ENCODE assay signal across 10 cellular contexts in genomic region chr7:4700577-4701235, GRCh38. TPM values are rescaled to one million over a fixed set of nuclear protein-coding genes. Genes with fewer than 3 reads are reported as not detected.
DNase-seq lines count a peak whose midpoint lies in the region; FAIRE-seq and TF ChIP-seq lines count a peak whose summit lies in the region.
"Had no signal": no experiment of that assay in that cellular context is flagged by ENCODE, and none has a peak within 500 bp of the region (broad histone marks: within the 10 kb centered on the region; RNA-seq: fewer than 3 reads in every experiment).

No MANE protein-coding gene starts in this region.

- H3K27me3 Mint-ChIP-seq in nephron progenitor cell (ENCODE audit: low read depth, poor library complexity), result peaks cover 4% of the 10 kb centered on the region

- H3K27ac ChIP-seq in PC-9 (no peak overlapping the region), MM.1S (ENCODE audit: low read length) (no peak overlapping the region)
- H3K27ac ChIP-seq: prostate gland had no signal

- BruUV-seq in PC-9 (replicated peaks; lab: Mats Ljungman, UMichigan), result no TSS peak

- H3K4me1 Mint-ChIP-seq in nephron progenitor cell, result peaks cover 48% of the 10 kb centered on the region

- H3K36me3 Mint-ChIP-seq in nephron progenitor cell (ENCODE audit: low read depth), result peaks cover 6% of the 10 kb centered on the region

- H3K9me2 ChIP-seq in PC-9 (ENCODE audit: insufficient read depth), result no peaks in the 10 kb centered on the region
- H3K9me2 ChIP-seq in MM.1S (replicated peaks; ENCODE audit: insufficient read depth, low read length), result no peaks in the 10 kb centered on the region

- POLR2A ChIA-PET in PC-9 (lab: Charles Lee; ENCODE audit: unreplicated experiment), result no interaction called here

- peak; percentile 33 for FAIRE-seq in HTR-8/SVneo (lab: Jason Lieb, UNC)
- FAIRE-seq: RCC 7860 had no signal

- H3F3A ChIP-seq in PC-9 (ENCODE audit: insufficient read depth, low read depth) (no peaks in the 10 kb centered on the region), MM.1S (ENCODE audit: insufficient read depth, low read length) (no peaks in the 10 kb centered on the region)

- H3K9ac ChIP-seq in MM.1S (ENCODE audit: low read length), result no peak overlapping the region

- no peaks in the 10 kb centered on the region for H3K9me3 ChIP-seq in PC-9 (ENCODE audit: insufficient read depth, low read depth)
- H3K9me3 ChIP-seq in MM.1S (replicated peaks; ENCODE audit: insufficient read depth, low read length), result no peaks in the 10 kb centered on the region
- H3K9me3 ChIP-seq: prostate gland had no signal

- intact Hi-C loops in PC-9 (cut with micrococcal nuclease; ENCODE audit: unreplicated experiment), result no loop called here

- no peak for TF ChIP-seq CTCF in nephron progenitor cell (IDR thresholded peaks at IDR 0.05)
- TF ChIP-seq CTCF in PC-9 (conservative IDR thresholded peaks at IDR 0.05), result no peak
- TF ChIP-seq CTCF in MM.1S (IDR thresholded peaks at IDR 0.05; ENCODE audit: low read length), result no peak

- H3K4me2 ChIP-seq in PC-9 (no peak overlapping the region), MM.1S (ENCODE audit: low read depth, low read length) (no peak overlapping the region)

- no peak overlapping the region for H3K4me3 Mint-ChIP-seq in nephron progenitor cell

- H3K9me3 Mint-ChIP-seq in nephron progenitor cell, result no peaks in the 10 kb centered on the region

- H2AFZ ChIP-seq in PC-9 (no peak overlapping the region), MM.1S (ENCODE audit: low read length) (no peak overlapping the region)

- H3K4me3 ChIP-seq in PC-9 (no peak overlapping the region), MM.1S (ENCODE audit: low read length) (no peak overlapping the region)
- H3K4me3 ChIP-seq: prostate gland had no signal

- no peaks in the 10 kb centered on the region for H3K36me3 ChIP-seq in PC-9 (ENCODE audit: low read depth)
- no peaks in the 10 kb centered on the region for H3K36me3 ChIP-seq in MM.1S (replicated peaks; ENCODE audit: insufficient read depth, low read length)
- H3K36me3 ChIP-seq: prostate gland had no signal

- H3K27ac Mint-ChIP-seq in nephron progenitor cell, result peak overlapping the region; percentile 57

- peaks cover 97% of the 10 kb centered on the region for H3K79me2 ChIP-seq in PC-9 (ENCODE audit: low read depth)
- H3K79me2 ChIP-seq in MM.1S (ENCODE audit: low read length), result peaks cover 88% of the 10 kb centered on the region

- H3K27me3 ChIP-seq in PC-9 (ENCODE audit: insufficient read depth, low read depth) (no peaks in the 10 kb centered on the region), MM.1S (replicated peaks; ENCODE audit: insufficient read depth, low read length) (no peaks in the 10 kb centered on the region)

- CTCF ChIA-PET in PC-9 (lab: Charles Lee), result no interaction called here

- H4K20me1 ChIP-seq in PC-9 (ENCODE audit: insufficient read depth) (peaks cover 96% of the 10 kb centered on the region), MM.1S (ENCODE audit: insufficient read depth, low read length) (no peaks in the 10 kb centered on the region)

- peak; percentile 75 for DNase-seq in Ammon's horn (ENCODE audit: low spot score)
- DNase-seq in HTR-8/SVneo (ENCODE audit: insufficient read length, low spot score), result no peak
- DNase-seq in ecto neural progenitor cell (ENCODE audit: low spot score), result peak; percentile 59
- DNase-seq in nephron progenitor cell, result no peak
- DNase-seq in PC-9, result no peak
- no peak for DNase-seq in MM.1S
- DNase-seq in OCI-M2 (lab: John Stamatoyannopoulos, UW; ENCODE audit: unreplicated experiment), result no peak
- DNase-seq in activated CD4-positive, CD25-positive, alpha-beta regulatory T cell (lab: John Stamatoyannopoulos, UW), result no peak

- H3K4me1 ChIP-seq in PC-9 (replicated peaks; ENCODE audit: insufficient read depth) (no peaks in the 10 kb centered on the region), MM.1S (ENCODE audit: low read length) (no peaks in the 10 kb centered on the region)

RNA-seq across cellular contexts. Expression of gene FOXK1, which starts 18.6 kb away (rescaled TPM):
- 68.1 and 77.3 TPM in 2 replicates for total RNA-seq in PC-9 (2021)

Comparison
In these comparisons a context has a peak if more than half of its experiments do, and no peak if none do; other contexts are left out.
1. DNase-seq: peak in Ammon's horn (single experiment) and ecto neural progenitor cell (single experiment); none in HTR-8/SVneo (single experiment), nephron progenitor cell (single experiment), PC-9 (0 of 2), MM.1S (single experiment), OCI-M2 (single experiment) and activated CD4-positive, CD25-positive, alpha-beta regulatory T cell (0 of 4).